1 cellular context compared by ENCODE assay signal in genomic region chr2:15704086-15704787, GRCh38.
TF ChIP-seq lines count a peak whose summit lies in the region.

No MANE protein-coding gene starts in this region.

TF ChIP-seq in liver, 16 proteins besides CTCF, POLR2A, EP300 and RAD21 (continued from another document):
- peak; percentile 25 for TF ChIP-seq REST (IDR thresholded peaks at IDR 0.05)
- no peak for TF ChIP-seq GABPA (IDR thresholded peaks at IDR 0.05 in 1 of 2, conservative IDR thresholded peaks at IDR 0.05 in 1 of 2)
- TF ChIP-seq JUND (IDR thresholded peaks at IDR 0.05) = no peak
- no peak for TF ChIP-seq YY1 (IDR thresholded peaks at IDR 0.05)
- TF ChIP-seq MAX (IDR thresholded peaks at IDR 0.05) = no peak
- TF ChIP-seq RXRA (IDR thresholded peaks at IDR 0.05) = no peak
- no peak for TF ChIP-seq ATF3 (IDR thresholded peaks at IDR 0.05)
- TF ChIP-seq HNF4A (conservative IDR thresholded peaks at IDR 0.05) = no peak
- TF ChIP-seq HNF4G (IDR thresholded peaks at IDR 0.05) = no peak
- no peak for TF ChIP-seq ZBTB33 (IDR thresholded peaks at IDR 0.05)
